Comparison of ENCODE assay signal across 28 cellular contexts in the genomic region with DNA sequence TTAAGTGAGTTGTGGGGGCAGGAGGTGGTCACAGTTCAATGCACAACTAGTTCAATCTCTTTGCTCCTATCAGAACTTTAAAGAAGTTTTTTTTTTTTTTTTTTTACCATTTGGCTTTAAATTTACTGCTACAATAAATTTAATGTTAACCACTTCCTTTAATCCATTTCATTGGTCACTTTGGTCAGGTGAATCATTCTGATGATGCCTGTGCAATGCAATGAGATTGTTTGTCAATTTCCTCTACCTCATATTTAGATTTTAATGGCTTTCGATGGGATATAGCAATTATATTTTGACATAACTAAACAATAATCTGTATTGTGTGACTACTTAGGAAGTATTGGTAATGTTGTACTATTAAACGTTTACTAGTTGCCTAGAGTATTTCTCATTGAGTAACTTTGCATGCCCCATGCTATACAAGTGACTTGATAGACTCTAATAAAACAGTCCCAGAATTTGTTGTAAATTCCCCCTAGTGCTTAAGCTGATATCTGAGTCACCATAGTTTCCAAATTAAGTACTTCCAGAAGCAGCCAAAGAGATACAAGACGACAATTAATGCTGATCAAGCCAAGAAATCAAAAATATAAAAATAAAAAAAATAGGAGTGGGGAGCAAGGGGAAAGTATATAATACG. TPM values are rescaled to one million over a fixed set of nuclear protein-coding genes. Genes with fewer than 3 reads are reported as not detected.
"Had no signal": no experiment of that assay in that cellular context is flagged by ENCODE, and none has a peak within 500 bp of the region (broad histone marks: within the 10 kb centered on the region; RNA-seq: fewer than 3 reads in every experiment).

No MANE protein-coding gene starts in this region.

- H3K27ac ChIP-seq: brain microvascular endothelial cell, foreskin keratinocyte, heart right ventricle, left ventricle myocardium inferior, thoracic aorta, vagina had no signal

- H3K4me1 ChIP-seq: left ventricle myocardium inferior, vagina had no signal

- DNase-seq: activated CD4-positive, alpha-beta memory T cell treated with anti-CD3 and anti-CD28 coated beads, Interleukin-2, amount 10 ng/mL, durations not matched to agents 7 days and 5 days; activated CD4-positive, alpha-beta T cell treated with anti-CD3 and anti-CD28 coated beads for 1 hour; activated CD4-positive, alpha-beta T cell treated with anti-CD3 and anti-CD28 coated beads, Interleukin-2, amount 10 ng/mL, durations not matched to agents 7 days and 5 days; activated CD8-positive, alpha-beta memory T cell treated with anti-CD3 and anti-CD28 coated beads, Interleukin-2, amount 50 U/mL, for 48 hours; activated gamma-delta T cell; activated naive CD4-positive, alpha-beta T cell treated with anti-CD3 and anti-CD28 coated beads, Interleukin-2, amount 10 ng/mL, durations not matched to agents 7 days and 5 days; activated naive CD8-positive, alpha-beta T cell treated with anti-CD3 and anti-CD28 coated beads, Interleukin-2, amount 10 ng/mL, durations not matched to agents 7 days and 5 days; activated T-cell treated with anti-CD3 and anti-CD28 coated beads, Interleukin-2, amount 50 U/mL, for 24 hours; brain microvascular endothelial cell; caudate nucleus; cortex of kidney; foreskin keratinocyte; heart right ventricle; left ventricle myocardium inferior; stimulated activated CD4-positive, alpha-beta T cell treated with anti-CD3 and anti-CD28 coated beads, Interleukin-12 subunit alpha, Interleukin-12 subunit beta, amount 100 ng/mL, for 4 hours; stimulated activated CD4-positive, alpha-beta T cell treated with anti-CD3 and anti-CD28 coated beads, Interleukin-4, amount 100 ng/mL, for 1 hour; stimulated activated naive CD8-positive, alpha-beta T cell treated with anti-CD3 and anti-CD28 coated beads, Interleukin-15, Interleukin-2, amounts not matched to agents 100 U/mL and 50 U/mL, for 24 hours; T-helper 2 cell had no signal

- H3K9me3 ChIP-seq: heart right ventricle, left ventricle myocardium inferior, thoracic aorta, vagina had no signal

- H3K27me3 ChIP-seq: brain microvascular endothelial cell, foreskin keratinocyte, vagina had no signal

- H3K4me3 ChIP-seq: heart right ventricle, left ventricle myocardium inferior, skin epidermis, thoracic aorta, vagina had no signal

- H3K36me3 ChIP-seq: brain microvascular endothelial cell, heart right ventricle, left ventricle myocardium inferior, thoracic aorta, vagina had no signal

RNA-seq across cellular contexts. Expression of a gene that starts 52.9 kb away (rescaled TPM):
- total RNA-seq: activated CD4-positive, alpha-beta memory T cell treated with anti-CD3 and anti-CD28 coated beads, Interleukin-2, amount 10 ng/mL, durations not matched to agents 7 days and 5 days; activated CD4-positive, alpha-beta T cell treated with anti-CD3 and anti-CD28 coated beads, Interleukin-2, amount 10 ng/mL, durations not matched to agents 7 days and 5 days; chondrocyte; left ventricle myocardium inferior; mucosa of gallbladder; osteocyte; WTC11 had no signal

RNA-seq across cellular contexts. Expression of a gene that starts 59.4 kb away (rescaled TPM):
- total RNA-seq: activated CD4-positive, alpha-beta memory T cell treated with anti-CD3 and anti-CD28 coated beads, Interleukin-2, amount 10 ng/mL, durations not matched to agents 7 days and 5 days; activated CD4-positive, alpha-beta T cell treated with anti-CD3 and anti-CD28 coated beads, Interleukin-2, amount 10 ng/mL, durations not matched to agents 7 days and 5 days; activated naive CD8-positive, alpha-beta T cell treated with anti-CD3 and anti-CD28 coated beads, Interleukin-2, amount 10 ng/mL, durations not matched to agents 7 days and 5 days; chondrocyte; endothelial cell of umbilical vein; heart right ventricle; left ventricle myocardium inferior; lung microvascular endothelial cell; osteocyte; posterior vena cava; WTC11 had no signal
- polyA plus RNA-seq: endothelial cell of umbilical vein, heart right ventricle had no signal
